Comparison of ENCODE assay signal across 22 cellular contexts in the genomic region with DNA sequence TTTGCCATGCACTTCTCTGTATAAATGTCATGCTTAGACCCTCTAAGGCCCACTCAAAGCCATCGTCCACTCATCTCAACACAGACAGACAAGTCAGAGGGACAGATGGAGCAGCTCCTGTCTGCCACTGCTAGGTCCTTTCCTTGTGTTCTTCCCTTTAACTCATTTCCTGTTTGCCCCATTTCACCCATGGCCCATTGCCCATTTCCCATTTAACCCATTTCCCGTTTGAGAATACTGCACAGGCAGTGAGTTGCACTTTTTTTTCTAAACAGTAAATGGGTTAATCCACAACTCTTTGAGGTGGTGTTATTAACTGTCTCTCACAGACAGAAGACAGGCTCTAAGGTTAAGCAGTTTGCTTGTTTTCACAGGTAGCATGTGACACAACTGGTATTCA.
DNase-seq lines count a peak whose midpoint lies in the region; ATAC-seq, FAIRE-seq and TF ChIP-seq lines count a peak whose summit lies in the region.
"Had no signal": no experiment of that assay in that cellular context is flagged by ENCODE, and none has a peak within 500 bp of the region (broad histone marks: within the 10 kb centered on the region; RNA-seq: fewer than 3 reads in every experiment).

No MANE protein-coding gene starts in this region.

- no peak overlapping the region for H2AFZ ChIP-seq in HepG2 (ENCODE audit: low read length)

- 31% methylated on average over 2 of the region's 2 CpGs for WGBS in HepG2 (ENCODE audit: low lambda C conversion rate)

- DNase-seq in A673 (ENCODE audit: low spot score) (peak; percentile 81), EL (peak; percentile 21), NCI-H774 (lab: John Stamatoyannopoulos, UW) (peak; percentile 18), dermis blood vessel endothelial cell (peak; percentile 38), HepG2 (ENCODE audit: low spot score) (no peak), WTC11 (ENCODE audit: low spot score) (no peak)
- DNase-seq in activated effector memory CD4-positive, alpha-beta T cell treated with anti-CD3 and anti-CD28 coated beads, Interleukin-2, amount 50 U/mL, for 16 hours: no peak
- DNase-seq in activated CD4-positive, alpha-beta T cell treated with anti-CD3 and anti-CD28 coated beads, Interleukin-2, amount 10 ng/mL, durations not matched to agents 24 days and 14 days: no peak
- DNase-seq: activated CD4-positive, alpha-beta T cell treated with anti-CD3 and anti-CD28 coated beads for 48 hours; activated CD8-positive, alpha-beta memory T cell treated with anti-CD3 and anti-CD28 coated beads, Interleukin-2, amount 10 ng/mL, durations not matched to agents 7 days and 5 days; activated naive CD8-positive, alpha-beta T cell treated with anti-CD3 and anti-CD28 coated beads for 36 hours; CD4-positive, alpha-beta memory T cell; DND-41; midbrain; MM.1S; SHP77; stimulated activated CD4-positive, alpha-beta T cell treated with anti-CD3 and anti-CD28 coated beads, Interleukin-1b, Interleukin-23, amount 100 ng/mL, for 48 hours; stimulated activated naive B cell treated with anti-CD40 and anti-IgM and Interleukin-4, amounts not matched to agents 10 μg/mL and 1 μg/mL and 100 μg/mL, for 72 hours; T-cell; testis had no signal

- no peak overlapping the region for H3K4me3 Mint-ChIP-seq in WTC11
- no peak overlapping the region for H3K4me3 Mint-ChIP-seq in activated CD4-positive, alpha-beta T cell treated with anti-CD3 and anti-CD28 coated beads, Interleukin-2, amount 10 ng/mL, durations not matched to agents 24 days and 14 days
- H3K4me3 Mint-ChIP-seq: activated CD8-positive, alpha-beta memory T cell treated with anti-CD3 and anti-CD28 coated beads, Interleukin-2, amount 10 ng/mL, durations not matched to agents 7 days and 5 days; activated naive CD8-positive, alpha-beta T cell treated with anti-CD3 and anti-CD28 coated beads for 36 hours; CD4-positive, alpha-beta memory T cell; natural killer cell treated with Interleukin-12 subunit alpha and Interleukin-12 subunit beta and Interleukin-15 and Interleukin-18, amount 100 ng/mL, for 72 hours; stimulated activated naive B cell treated with anti-CD40 and anti-IgM and Interleukin-4, amounts not matched to agents 10 μg/mL and 1 μg/mL and 100 μg/mL, for 72 hours; T-cell had no signal

- no peak overlapping the region for H3K4me2 ChIP-seq in HepG2 (ENCODE audit: low read depth, low read length)

- intact Hi-C loops in A673 (cut with micrococcal nuclease; ENCODE audit: unreplicated experiment): no loop called here
- intact Hi-C loops in HepG2 (cut with micrococcal nuclease; ENCODE audit: unreplicated experiment): no loop called here
- intact Hi-C loops in activated CD4-positive, alpha-beta T cell treated with anti-CD3 and anti-CD28 coated beads, Interleukin-2, amount 10 ng/mL, durations not matched to agents 24 days and 14 days (cut with micrococcal nuclease): no loop called here

- no peaks in the 10 kb centered on the region for H4K20me1 ChIP-seq in HepG2 (ENCODE audit: insufficient read depth, low read length)

- no TSS peak for BruUV-seq in A673 (replicated peaks; lab: Mats Ljungman, UMichigan)
- no TSS peak for BruUV-seq in HepG2 (replicated peaks; lab: Mats Ljungman, UMichigan)

- TF ChIP-seq CTCF in A673 (conservative IDR thresholded peaks at IDR 0.05; ENCODE audit: low read depth, low read length): no peak
- TF ChIP-seq CTCF in HepG2 (CRISPR knock-in tag; IDR thresholded peaks at IDR 0.05): no peak
- no peak for TF ChIP-seq CTCF in WTC11 (IDR thresholded peaks at IDR 0.05)

- H3K9me3 Mint-ChIP-seq in WTC11: peaks cover 17% of the 10 kb centered on the region
- H3K9me3 Mint-ChIP-seq in activated CD4-positive, alpha-beta T cell treated with anti-CD3 and anti-CD28 coated beads, Interleukin-2, amount 10 ng/mL, durations not matched to agents 24 days and 14 days: no peaks in the 10 kb centered on the region
- H3K9me3 Mint-ChIP-seq: activated naive CD8-positive, alpha-beta T cell treated with anti-CD3 and anti-CD28 coated beads for 36 hours; CD4-positive, alpha-beta memory T cell; natural killer cell treated with Interleukin-12 subunit alpha and Interleukin-12 subunit beta and Interleukin-15 and Interleukin-18, amount 100 ng/mL, for 72 hours; T-cell had no signal

- no peaks in the 10 kb centered on the region for H3K79me2 ChIP-seq in HepG2 (ENCODE audit: insufficient read depth, low read length)

- H3K36me3 Mint-ChIP-seq in WTC11: no peaks in the 10 kb centered on the region
- no peaks in the 10 kb centered on the region for H3K36me3 Mint-ChIP-seq in activated CD4-positive, alpha-beta T cell treated with anti-CD3 and anti-CD28 coated beads, Interleukin-2, amount 10 ng/mL, durations not matched to agents 24 days and 14 days (ENCODE audit: low read depth)
- H3K36me3 Mint-ChIP-seq: activated CD8-positive, alpha-beta memory T cell treated with anti-CD3 and anti-CD28 coated beads, Interleukin-2, amount 10 ng/mL, durations not matched to agents 7 days and 5 days; activated naive CD8-positive, alpha-beta T cell treated with anti-CD3 and anti-CD28 coated beads for 36 hours; CD4-positive, alpha-beta memory T cell; natural killer cell treated with Interleukin-12 subunit alpha and Interleukin-12 subunit beta and Interleukin-15 and Interleukin-18, amount 100 ng/mL, for 72 hours; stimulated activated naive B cell treated with anti-CD40 and anti-IgM and Interleukin-4, amounts not matched to agents 10 μg/mL and 1 μg/mL and 100 μg/mL, for 72 hours; T-cell had no signal

- H3K27ac ChIP-seq in A673 (ENCODE audit: low read depth, low read length, poor library complexity, severe bottlenecking) (no peak overlapping the region), HepG2 (ENCODE audit: extremely low read length, insufficient read depth, low read length) (no peak overlapping the region)
- H3K27ac ChIP-seq: testis had no signal

- in situ Hi-C loops in HepG2 (cut with HindIII; ENCODE audit: extremely low pct_ligation_motif_present, low pct_unique_long_range_greater_than_20kb): no loop called here

- H3K27me3 ChIP-seq in A673 (replicated peaks; ENCODE audit: insufficient read depth, low read depth, low read length, poor library complexity): no peaks in the 10 kb centered on the region
- peaks cover 0 to 11% of the 10 kb centered on the region in 2 experiments; a peak in 2 of 5 replicates for H3K27me3 ChIP-seq in HepG2 (ENCODE audit: control insufficient read depth in 1 of 2, insufficient read depth in 2 of 2, low read length in 2 of 2)
- H3K27me3 ChIP-seq: testis had no signal

- H3K9me3 ChIP-seq in A673 (ENCODE audit: low read depth, low read length, poor library complexity, severe bottlenecking): no peaks in the 10 kb centered on the region
- no peaks in the 10 kb centered on the region for H3K9me3 ChIP-seq in HepG2 (ENCODE audit: low read length)
- H3K9me3 ChIP-seq: testis had no signal

- TF ChIP-seq POLR2A in HepG2 (IDR thresholded peaks at IDR 0.05; ENCODE audit: insufficient read depth in 1 of 2, low read depth in 2 of 2, low read length in 2 of 2): no peak

- no peak for FAIRE-seq in HepG2 (lab: Jason Lieb, UNC)

- TF ChIP-seq RAD21 in HepG2 (CRISPR knock-in tag; IDR thresholded peaks at IDR 0.05): no peak

- no peak overlapping the region for H3K9ac ChIP-seq in HepG2 (ENCODE audit: insufficient read depth, low read depth, low read length)

- no peak overlapping the region for H3K27ac Mint-ChIP-seq in WTC11
- no peak overlapping the region for H3K27ac Mint-ChIP-seq in activated CD4-positive, alpha-beta T cell treated with anti-CD3 and anti-CD28 coated beads, Interleukin-2, amount 10 ng/mL, durations not matched to agents 24 days and 14 days
- H3K27ac Mint-ChIP-seq: activated CD8-positive, alpha-beta memory T cell treated with anti-CD3 and anti-CD28 coated beads, Interleukin-2, amount 10 ng/mL, durations not matched to agents 7 days and 5 days; activated naive CD8-positive, alpha-beta T cell treated with anti-CD3 and anti-CD28 coated beads for 36 hours; natural killer cell treated with Interleukin-12 subunit alpha and Interleukin-12 subunit beta and Interleukin-15 and Interleukin-18, amount 100 ng/mL, for 72 hours; stimulated activated naive B cell treated with anti-CD40 and anti-IgM and Interleukin-4, amounts not matched to agents 10 μg/mL and 1 μg/mL and 100 μg/mL, for 72 hours; T-cell had no signal

- H3K36me3 ChIP-seq in A673 (ENCODE audit: insufficient read depth, low read length, poor library complexity, severe bottlenecking): no peaks in the 10 kb centered on the region
- H3K36me3 ChIP-seq in HepG2 (replicated peaks in 1 of 2; ENCODE audit: control insufficient read depth in 1 of 2, insufficient read depth in 2 of 2, low read length in 2 of 2): no peaks in the 10 kb centered on the region

- H3K4me3 ChIP-seq in A673 (ENCODE audit: low read depth, low read length, poor library complexity, severe bottlenecking) (no peak overlapping the region), HepG2 (replicated peaks in 1 of 3; ENCODE audit: insufficient read depth in 1 of 3, low read depth in 2 of 3, low read length in 3 of 3) (no peak overlapping the region)
- H3K4me3 ChIP-seq: testis had no signal

- no peak for TF ChIP-seq EP300 in HepG2 (IDR thresholded peaks at IDR 0.05; ENCODE audit: low read depth in 2 of 2, low read length in 2 of 2)
- TF ChIP-seq EP300 in HepG2 (CRISPR knock-in tag; IDR thresholded peaks at IDR 0.05; ENCODE audit: borderline replicate concordance): no peak

- POLR2A ChIA-PET in A673 (lab: Charles Lee; ENCODE audit: low non-redundant PET): no interaction called here
- POLR2A ChIA-PET in HepG2 (lab: Yijun Ruan, JAX): no interaction called here
- POLR2A ChIA-PET in WTC11 (lab: Charles Lee): no interaction called here

- H3K4me1 Mint-ChIP-seq in WTC11: peaks cover 13% of the 10 kb centered on the region
- H3K4me1 Mint-ChIP-seq in activated CD4-positive, alpha-beta T cell treated with anti-CD3 and anti-CD28 coated beads, Interleukin-2, amount 10 ng/mL, durations not matched to agents 24 days and 14 days: no peaks in the 10 kb centered on the region
- H3K4me1 Mint-ChIP-seq: activated CD8-positive, alpha-beta memory T cell treated with anti-CD3 and anti-CD28 coated beads, Interleukin-2, amount 10 ng/mL, durations not matched to agents 7 days and 5 days; activated naive CD8-positive, alpha-beta T cell treated with anti-CD3 and anti-CD28 coated beads for 36 hours; stimulated activated naive B cell treated with anti-CD40 and anti-IgM and Interleukin-4, amounts not matched to agents 10 μg/mL and 1 μg/mL and 100 μg/mL, for 72 hours had no signal

- no peak for ATAC-seq in HepG2
- no peak for ATAC-seq in WTC11
- ATAC-seq: activated CD8-positive, alpha-beta memory T cell treated with anti-CD3 and anti-CD28 coated beads, Interleukin-2, amount 10 ng/mL, durations not matched to agents 7 days and 5 days; left lobe of liver; natural killer cell treated with Interleukin-12 subunit alpha and Interleukin-12 subunit beta and Interleukin-15 and Interleukin-18, amount 100 ng/mL, for 72 hours; stimulated activated naive B cell treated with anti-CD40 and anti-IgM and Interleukin-4, amounts not matched to agents 10 μg/mL and 1 μg/mL and 100 μg/mL, for 72 hours; T-cell had no signal

- CTCF ChIA-PET in A673 (lab: Charles Lee) (no interaction called here), HepG2 (lab: Yijun Ruan, JAX; ENCODE audit: low intra/inter-chr PET ratio, low total read pairs) (no interaction called here), WTC11 (lab: Charles Lee) (interaction anchor here (1.6 to 2.2 kb wide), 2 partner anchors 13 to 64 kb away, joined by 5 to 6 read pairs; no protein-coding TSS in a partner anchor)

- H3K4me1 ChIP-seq in A673 (ENCODE audit: insufficient read depth, low read length, poor library complexity, severe bottlenecking) (peaks cover 12% of the 10 kb centered on the region), HepG2 (ENCODE audit: insufficient read depth, low read length) (peaks cover 11% of the 10 kb centered on the region; the same call in 1 of the 2 replicates)
- H3K4me1 ChIP-seq: testis had no signal

- no peaks in the 10 kb centered on the region; the same call in 1 of the 2 replicates for H3K27me3 Mint-ChIP-seq in WTC11 (ENCODE audit: low read depth)
- no peaks in the 10 kb centered on the region for H3K27me3 Mint-ChIP-seq in activated CD4-positive, alpha-beta T cell treated with anti-CD3 and anti-CD28 coated beads, Interleukin-2, amount 10 ng/mL, durations not matched to agents 24 days and 14 days
- H3K27me3 Mint-ChIP-seq: stimulated activated naive B cell treated with anti-CD40 and anti-IgM and Interleukin-4, amounts not matched to agents 10 μg/mL and 1 μg/mL and 100 μg/mL, for 72 hours had no signal

Comparison
In these comparisons a context has a peak if more than half of its experiments do, and no peak if none do; other contexts are left out.
1. DNase-seq: peak in A673 (single experiment), EL (single experiment), NCI-H774 (single experiment) and dermis blood vessel endothelial cell (single experiment); none in activated effector memory CD4-positive, alpha-beta T cell treated with anti-CD3 and anti-CD28 coated beads, Interleukin-2, amount 50 U/mL, for 16 hours (single experiment), HepG2 (single experiment), WTC11 (single experiment) and activated CD4-positive, alpha-beta T cell treated with anti-CD3 and anti-CD28 coated beads, Interleukin-2, amount 10 ng/mL, durations not matched to agents 24 days and 14 days (single experiment).